12 cellular contexts compared by ENCODE assay signal in the genomic region with DNA sequence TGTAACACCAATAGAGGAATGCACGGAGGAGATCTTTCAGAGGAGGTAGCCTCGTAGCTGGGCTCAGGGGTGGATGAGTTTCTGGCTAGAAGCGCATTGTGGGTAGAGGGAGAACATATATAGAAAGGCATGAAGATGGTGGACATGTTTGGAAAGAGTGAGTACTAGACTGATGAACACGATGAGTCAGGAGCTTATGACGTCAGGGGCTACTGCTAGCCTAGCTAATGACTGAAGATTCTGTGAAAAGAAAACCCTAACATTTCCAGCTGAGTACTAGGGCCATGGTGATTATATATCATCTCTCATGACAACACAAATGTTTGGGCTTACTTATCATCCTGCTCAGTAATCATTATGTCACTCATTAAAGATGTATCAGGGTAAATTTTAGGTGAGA. TPM values are rescaled to one million over a fixed set of nuclear protein-coding genes. Genes with fewer than 3 reads are reported as not detected.
DNase-seq lines count a peak whose midpoint lies in the region; ATAC-seq, FAIRE-seq and TF ChIP-seq lines count a peak whose summit lies in the region.
"Had no signal": no experiment of that assay in that cellular context is flagged by ENCODE, and none has a peak within 500 bp of the region (broad histone marks: within the 10 kb centered on the region; RNA-seq: fewer than 3 reads in every experiment).

No MANE protein-coding gene starts in this region.

- no peaks in the 10 kb centered on the region for H3K9me3 Mint-ChIP-seq in HFFc6
- H3K9me3 Mint-ChIP-seq in activated T-cell treated with anti-CD3 and anti-CD28 coated beads, Interleukin-2, amount 50 U/mL, for 4 hours = peaks cover 9% of the 10 kb centered on the region

- H3K36me3 Mint-ChIP-seq in HFFc6 (ENCODE audit: low read depth) = no peaks in the 10 kb centered on the region
- H3K36me3 Mint-ChIP-seq in activated T-cell treated with anti-CD3 and anti-CD28 coated beads, Interleukin-2, amount 50 U/mL, for 4 hours (ENCODE audit: insufficient read depth) = no peaks in the 10 kb centered on the region

- H3K4me2 ChIP-seq in A549 = no peak overlapping the region
- H3K4me2 ChIP-seq: GM23338 had no signal

- no peak overlapping the region for H3K4me3 Mint-ChIP-seq in HFFc6
- H3K4me3 Mint-ChIP-seq in activated T-cell treated with anti-CD3 and anti-CD28 coated beads, Interleukin-2, amount 50 U/mL, for 4 hours = no peak overlapping the region
- H3K4me3 Mint-ChIP-seq: CD8-positive, alpha-beta memory T cell; GM23338 had no signal

- H3K9me3 ChIP-seq in A549 = no peaks in the 10 kb centered on the region

- H3K27ac ChIP-seq in A549 = peak overlapping the region in 1 of 2 experiments; percentile 34; a peak in 1 of 6 replicates

- H3K4me1 Mint-ChIP-seq in HFFc6 (ENCODE audit: low read depth) = peaks cover 18% of the 10 kb centered on the region
- peaks cover 29% of the 10 kb centered on the region for H3K4me1 Mint-ChIP-seq in activated T-cell treated with anti-CD3 and anti-CD28 coated beads, Interleukin-2, amount 50 U/mL, for 4 hours (ENCODE audit: low read depth)
- H3K4me1 Mint-ChIP-seq: CD8-positive, alpha-beta memory T cell had no signal

- 37% methylated on average over 5 of the region's 5 CpGs for whole genome bisulfite sequencing in A549 (ENCODE audit: missing lambda C conversion rate)

- FAIRE-seq in A549 (lab: Jason Lieb, UNC) (no peak), HTR-8/SVneo (lab: Jason Lieb, UNC) (no peak)

- ATAC-seq in A549 = peak; percentile 76 to 83; a peak in 5 of 6 replicates
- peak; percentile 65 to 70 for ATAC-seq in activated T-cell treated with anti-CD3 and anti-CD28 coated beads, Interleukin-2, amount 50 U/mL, for 4 hours
- ATAC-seq: GM23338 had no signal

- POLR2A ChIA-PET in A549 (lab: Yijun Ruan, JAX) = no interaction called here

- TF ChIP-seq CTCF in A549 (IDR thresholded peaks at IDR 0.05) (no peak), HFFc6 (IDR thresholded peaks at IDR 0.05) (no peak), fibroblast of villous mesenchyme (IDR thresholded peaks at IDR 0.05; ENCODE audit: insufficient read depth, low read depth, low read length) (no peak)

- no peaks in the 10 kb centered on the region for H3K4me1 ChIP-seq in A549

- no peak for TF ChIP-seq EP300 in A549 (IDR thresholded peaks at IDR 0.05)

- H3K27ac Mint-ChIP-seq in HFFc6 = no peak overlapping the region
- H3K27ac Mint-ChIP-seq: CD8-positive, alpha-beta memory T cell; GM23338 had no signal

- no peak for TF ChIP-seq POLR2A in A549 (IDR thresholded peaks at IDR 0.05; ENCODE audit: low read length)

- DNase-seq in A549 (ENCODE audit: low read depth in 1 of 2, low spot score in 1 of 2) (peak; percentile 26 to 36), HFFc6 (peak; percentile 64), fibroblast of villous mesenchyme (ENCODE audit: low read depth) (peak; percentile 11), HTR-8/SVneo (ENCODE audit: insufficient read length, low spot score) (no peak), NCI-H345 (lab: John Stamatoyannopoulos, UW) (no peak), NCI-H187 (lab: John Stamatoyannopoulos, UW) (no peak), NCI-H524 (lab: John Stamatoyannopoulos, UW) (no peak)
- DNase-seq in activated T-cell treated with anti-CD3 and anti-CD28 coated beads, Interleukin-2, amount 50 U/mL, for 4 hours = peak; percentile 29
- DNase-seq: CD8-positive, alpha-beta memory T cell; effector CD4-positive, alpha-beta T cell had no signal

- peaks cover 2% of the 10 kb centered on the region for H3K27me3 Mint-ChIP-seq in HFFc6 (ENCODE audit: insufficient read depth)
- peaks cover 10% of the 10 kb centered on the region for H3K27me3 Mint-ChIP-seq in activated T-cell treated with anti-CD3 and anti-CD28 coated beads, Interleukin-2, amount 50 U/mL, for 4 hours (ENCODE audit: low read depth)

- no peak for TF ChIP-seq RAD21 in A549 (conservative IDR thresholded peaks at IDR 0.05 in 1 of 2, IDR thresholded peaks at IDR 0.05 in 1 of 2)

- CTCF ChIA-PET in A549 (lab: Yijun Ruan, JAX) = interaction anchor here (0.8 to 2.3 kb wide), 5 partner anchors 17 to 33 kb away, joined by 3 to 9 read pairs (median 3); no protein-coding TSS in a partner anchor

- H3K4me3 ChIP-seq in A549 (no peak overlapping the region), fibroblast of villous mesenchyme (ENCODE audit: low read depth, low read length) (no peak overlapping the region)
- H3K4me3 ChIP-seq: GM23338 had no signal

TF ChIP-seq in A549, 52 proteins besides CTCF, POLR2A, EP300 and RAD21:
- no peak for TF ChIP-seq HEYL (CRISPR knock-in tag; IDR thresholded peaks at IDR 0.05)
- no peak for TF ChIP-seq FOSL2 (IDR thresholded peaks at IDR 0.05)
- peak; percentile 21; the same call in 1 of the 2 replicates for TF ChIP-seq FOSL2 (CRISPR knock-in tag; IDR thresholded peaks at IDR 0.05)
- no peak for TF ChIP-seq HES2 (IDR thresholded peaks at IDR 0.05)
- TF ChIP-seq GATA3 (IDR thresholded peaks at IDR 0.05; ENCODE audit: borderline replicate concordance) = no peak
TF ChIP-seq in A549: peak in this region for 1.

RNA-seq across cellular contexts. Expression of gene IL1RN, which starts 22.4 kb away (rescaled TPM):
- polyA plus RNA-seq in A549 (2011; rRNA removed) (not detected in 2 replicates), A549 (2017; fragmentation: RNase III; extraction: RNeasy Plus Mini Kit Qiagen cat#74134 plus additional on column Dnase treatment) (0.13 TPM in 1 of 3 replicates, not detected in the others)
- not detected in 2 replicates for polyA plus RNA-seq in A549 (2012; cell fraction: cytosol; rRNA removed)
- 0.12 TPM in 1 of 2 replicates, not detected in the other for polyA plus RNA-seq in A549 (2012; cell fraction: nucleus; rRNA removed)
- not detected in 2 replicates for polyA minus RNA-seq in A549 (2011; rRNA and poly(A)+ RNA removed)
- not detected for total RNA-seq in HFFc6 (2021; fragmentation: NEBNext Ultra II Directional; extraction: Animal tissue kit (Norgen Biotek cat#: 25700))
- 1 to 10 TPM; 1.2 to 2.5 (median 1.8) TPM for total RNA-seq in activated T-cell treated with anti-CD3 and anti-CD28 coated beads, Interleukin-2, amount 50 U/mL, for 4 hours
- not detected in 2 replicates for total RNA-seq in fibroblast of villous mesenchyme
- total RNA-seq: GM23338 had no signal
- polyA plus RNA-seq: CD8-positive, alpha-beta memory T cell; GM23338 had no signal

RNA-seq across cellular contexts. Expression of gene IL1F10, which starts 37.3 kb away (rescaled TPM):
- polyA plus RNA-seq in A549 (2011; rRNA removed) (not detected in 2 replicates), A549 (2017; fragmentation: RNase III; extraction: RNeasy Plus Mini Kit Qiagen cat#74134 plus additional on column Dnase treatment) (not detected in 3 replicates)
- polyA plus RNA-seq in A549 (2012; cell fraction: cytosol; rRNA removed) = not detected in 2 replicates
- not detected in 2 replicates for polyA plus RNA-seq in A549 (2012; cell fraction: nucleus; rRNA removed)
- not detected in 2 replicates for polyA minus RNA-seq in A549 (2011; rRNA and poly(A)+ RNA removed)
- not detected for total RNA-seq in HFFc6 (2021; fragmentation: NEBNext Ultra II Directional; extraction: Animal tissue kit (Norgen Biotek cat#: 25700))
- total RNA-seq in activated T-cell treated with anti-CD3 and anti-CD28 coated beads, Interleukin-2, amount 50 U/mL, for 4 hours = not detected
- not detected in 2 replicates for total RNA-seq in fibroblast of villous mesenchyme
- total RNA-seq: CD8-positive, alpha-beta memory T cell; GM23338; omental fat pad had no signal
- polyA plus RNA-seq: CD8-positive, alpha-beta memory T cell; GM23338 had no signal

RNA-seq across cellular contexts. Expression of gene IL36RN, which starts 46.0 kb away (rescaled TPM):
- polyA plus RNA-seq in A549 (2011; rRNA removed) (not detected in 2 replicates), A549 (2017; fragmentation: RNase III; extraction: RNeasy Plus Mini Kit Qiagen cat#74134 plus additional on column Dnase treatment) (not detected in 3 replicates)
- polyA plus RNA-seq in A549 (2012; cell fraction: cytosol; rRNA removed) = not detected in 2 replicates
- not detected in 2 replicates for polyA plus RNA-seq in A549 (2012; cell fraction: nucleus; rRNA removed)
- polyA minus RNA-seq in A549 (2011; rRNA and poly(A)+ RNA removed) = not detected in 2 replicates
- total RNA-seq in HFFc6 (2021; fragmentation: NEBNext Ultra II Directional; extraction: Animal tissue kit (Norgen Biotek cat#: 25700)) = not detected
- 1 to 10 TPM in 2 of 3 donors, under 1 TPM in 1; 0.61 to 3.9 (median 1.6) TPM for total RNA-seq in activated T-cell treated with anti-CD3 and anti-CD28 coated beads, Interleukin-2, amount 50 U/mL, for 4 hours
- not detected in 2 replicates for total RNA-seq in fibroblast of villous mesenchyme
- total RNA-seq: CD8-positive, alpha-beta memory T cell; GM23338; omental fat pad had no signal
- polyA plus RNA-seq: CD8-positive, alpha-beta memory T cell; GM23338 had no signal

RNA-seq across cellular contexts. Expression of gene IL36B, which starts 52.4 kb away (rescaled TPM):
- not detected in 2 replicates for polyA plus RNA-seq in A549 (2011; rRNA removed)
- polyA plus RNA-seq in A549 (2012; cell fraction: cytosol; rRNA removed) = not detected in 2 replicates
- not detected in 2 replicates for polyA plus RNA-seq in A549 (2012; cell fraction: nucleus; rRNA removed)
- polyA plus RNA-seq in A549 (2017; fragmentation: RNase III; extraction: RNeasy Plus Mini Kit Qiagen cat#74134 plus additional on column Dnase treatment) = not detected in 3 replicates
- not detected in 2 replicates for polyA minus RNA-seq in A549 (2011; rRNA and poly(A)+ RNA removed)
- not detected for total RNA-seq in HFFc6 (2021; fragmentation: NEBNext Ultra II Directional; extraction: Animal tissue kit (Norgen Biotek cat#: 25700))
- total RNA-seq in activated T-cell treated with anti-CD3 and anti-CD28 coated beads, Interleukin-2, amount 50 U/mL, for 4 hours = not detected
- not detected in 2 replicates for total RNA-seq in fibroblast of villous mesenchyme
- total RNA-seq: CD8-positive, alpha-beta memory T cell; GM23338; omental fat pad had no signal
- polyA plus RNA-seq: CD8-positive, alpha-beta memory T cell; GM23338 had no signal

Comparison
In these comparisons a context has a peak if more than half of its experiments do, and no peak if none do; other contexts are left out.
1. DNase-seq: peak in A549 (2 of 2), HFFc6 (single experiment), activated T-cell treated with anti-CD3 and anti-CD28 coated beads, Interleukin-2, amount 50 U/mL, for 4 hours (single experiment) and fibroblast of villous mesenchyme (single experiment); none in HTR-8/SVneo (single experiment), NCI-H345 (single experiment), NCI-H187 (0 of 2) and NCI-H524 (0 of 2).